ENCODE assay signal across 10 cellular contexts in the genomic region with DNA sequence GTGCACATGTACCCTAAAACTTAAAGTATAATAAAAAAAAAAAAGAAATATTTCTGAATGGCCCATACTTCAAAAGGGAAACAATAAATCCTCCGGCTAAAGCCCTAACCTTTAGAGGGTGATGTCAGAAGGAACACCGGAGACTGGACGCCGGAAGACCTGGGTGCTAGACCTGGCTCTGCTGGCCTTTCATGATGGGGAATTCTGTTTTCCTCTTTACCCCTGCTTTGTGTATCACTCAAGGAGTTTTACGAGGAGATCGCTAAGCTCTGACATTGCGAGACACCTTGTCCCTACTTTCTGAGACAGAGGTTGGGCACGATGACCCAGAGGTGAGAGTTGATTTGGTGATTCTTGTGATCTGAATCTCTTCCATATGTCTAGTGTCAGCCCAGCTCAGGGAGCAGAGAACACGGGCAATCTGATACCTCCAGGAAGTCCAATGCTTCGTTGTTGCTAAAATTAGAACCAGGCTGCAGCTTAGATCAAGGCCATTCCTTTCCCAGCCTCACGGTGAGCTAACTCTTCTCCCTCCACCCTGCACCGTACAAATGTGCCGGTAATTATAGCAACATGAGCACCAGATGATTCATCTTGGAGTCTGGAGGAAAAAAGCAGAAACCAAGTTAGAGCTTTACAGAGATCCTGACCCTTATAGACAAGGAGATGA. TPM values are rescaled to one million over a fixed set of nuclear protein-coding genes. Genes with fewer than 3 reads are reported as not detected.
DNase-seq lines count a peak whose midpoint lies in the region; ATAC-seq and TF ChIP-seq lines count a peak whose summit lies in the region.
"Had no signal": no experiment of that assay in that cellular context is flagged by ENCODE, and none has a peak within 500 bp of the region (broad histone marks: within the 10 kb centered on the region; RNA-seq: fewer than 3 reads in every experiment).

No MANE protein-coding gene starts in this region.

- H3K27me3 Mint-ChIP-seq in mesothelial cell of epicardium (ENCODE audit: low read depth), result peaks cover 40% of the 10 kb centered on the region

- intact Hi-C loops in esophagus squamous epithelium (cut with DNase I), result no loop called here

- TF ChIP-seq CTCF in cardiac fibroblast (IDR thresholded peaks at IDR 0.05; ENCODE audit: low read depth, low read length) (no peak), mesothelial cell of epicardium (IDR thresholded peaks at IDR 0.05; ENCODE audit: unreplicated experiment) (no peak), esophagus squamous epithelium (IDR thresholded peaks at IDR 0.05) (no peak)

- H3K9me3 ChIP-seq in esophagus squamous epithelium, result no peaks in the 10 kb centered on the region

- H3K4me1 Mint-ChIP-seq in mesothelial cell of epicardium, result peaks cover 6% of the 10 kb centered on the region

- DNase-seq in AG20443 (ENCODE audit: low spot score) (peak; percentile 88), NCI-H2107 (lab: John Stamatoyannopoulos, UW) (peak; percentile 14), cardiac fibroblast (ENCODE audit: low read depth in 2 of 2) (peak; percentile 76 to 94), mesothelial cell of epicardium (ENCODE audit: low spot score in 2 of 2, unreplicated experiment in 2 of 2) (no peak), esophagus squamous epithelium (lab: John Stamatoyannopoulos, UW) (no peak), MV-4-11 (lab: John Stamatoyannopoulos, UW) (no peak)
- DNase-seq: central memory CD4-positive, alpha-beta T cell had no signal

- H3K4me1 ChIP-seq in esophagus squamous epithelium, result peaks cover 0 to 7% (median 6%) of the 10 kb centered on the region in 3 donors

- H3K9me3 Mint-ChIP-seq in mesothelial cell of epicardium, result peaks cover 4% of the 10 kb centered on the region

- no peak overlapping the region for H3K4me3 Mint-ChIP-seq in mesothelial cell of epicardium

- ATAC-seq in GM19455 (IDR thresholded peaks at IDR 0.05; ENCODE audit: unreplicated experiment) (no peak), HG03432 (IDR thresholded peaks at IDR 0.05; ENCODE audit: unreplicated experiment) (no peak)

- no peak overlapping the region for H3K4me3 ChIP-seq in cardiac fibroblast (replicated peaks in 1 of 2; ENCODE audit: low read depth in 2 of 2, low read length in 2 of 2)
- no peak overlapping the region for H3K4me3 ChIP-seq in esophagus squamous epithelium

- peaks cover 0 to 46% (median 0%) of the 10 kb centered on the region in 4 donors for H3K27me3 ChIP-seq in esophagus squamous epithelium

- no peak for TF ChIP-seq POLR2A in esophagus squamous epithelium (IDR thresholded peaks at IDR 0.05)

- peak overlapping the region; percentile 47 for H3K27ac Mint-ChIP-seq in mesothelial cell of epicardium

- no peaks in the 10 kb centered on the region for H3K36me3 ChIP-seq in esophagus squamous epithelium

- H3K27ac ChIP-seq in esophagus squamous epithelium, result peak overlapping the region in 2 of 4 donors; percentile 4 to 44

- WGBS in esophagus squamous epithelium, 2 donors, result 45 to 52% methylated on average over 10 to 13 of the region's 13 CpGs

- no peaks in the 10 kb centered on the region for H3K36me3 Mint-ChIP-seq in mesothelial cell of epicardium

RNA-seq across cellular contexts. Expression of gene CFAP161, which starts 42.0 kb away (rescaled TPM):
- not detected in 3 replicates for total RNA-seq in mesothelial cell of epicardium
- total RNA-seq in esophagus squamous epithelium, result under 1 TPM in 2 of 4 donors, not detected in 2; 0.38 to 0.88 TPM
- total RNA-seq: T-helper 2 cell treated with Interferon-gamma antibody and Interleukin-4, amounts not matched to agents 100 ng/mL and 5 ng/mL, for 36 hours had no signal

Comparison
In these comparisons a context has a peak if more than half of its experiments do, and no peak if none do; other contexts are left out.
1. DNase-seq: peak in AG20443 (single experiment), NCI-H2107 (single experiment) and cardiac fibroblast (2 of 2); none in mesothelial cell of epicardium (0 of 2), esophagus squamous epithelium (single experiment) and MV-4-11 (single experiment).